Comparison of ENCODE assay signal across 31 cellular contexts in the genomic region with DNA sequence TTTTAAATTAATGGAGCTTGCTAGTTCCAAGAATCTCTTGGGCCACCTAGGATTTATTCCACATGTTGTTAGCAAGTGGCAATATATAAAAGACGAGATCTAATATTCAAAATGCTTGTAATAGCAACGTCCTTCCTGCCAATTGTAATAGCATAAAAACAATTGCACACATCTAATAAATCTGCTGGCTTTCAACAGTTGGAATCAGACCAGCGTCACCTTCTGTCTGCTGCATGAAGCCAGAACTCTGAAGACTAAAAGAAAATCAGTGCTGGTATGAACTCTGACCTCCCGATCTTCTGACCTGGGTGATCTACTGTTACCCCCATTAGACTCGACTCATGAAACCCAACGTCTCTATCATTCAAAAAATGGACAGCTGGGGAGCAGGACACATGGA.
"Had no signal": no experiment of that assay in that cellular context is flagged by ENCODE, and none has a peak within 500 bp of the region (broad histone marks: within the 10 kb centered on the region; RNA-seq: fewer than 3 reads in every experiment).

No MANE protein-coding gene starts in this region.

- H3K27me3 Mint-ChIP-seq: activated CD4-positive, alpha-beta memory T cell treated with anti-CD3 and anti-CD28 coated beads for 36 hours; activated CD8-positive, alpha-beta memory T cell treated with anti-CD3 and anti-CD28 coated beads, Interleukin-2, amount 10 ng/mL, durations not matched to agents 7 days and 5 days; activated naive CD4-positive, alpha-beta T cell treated with anti-CD3 and anti-CD28 coated beads, Interleukin-2, amount 50 U/mL, for 24 hours; activated naive CD8-positive, alpha-beta T cell treated with anti-CD3 and anti-CD28 coated beads for 36 hours; activated naive CD8-positive, alpha-beta T cell treated with anti-CD3 and anti-CD28 coated beads, Interleukin-2, amount 50 U/mL, for 24 hours; dendritic cell treated with granulocyte-macrophage colony-stimulating factor and Interleukin-4, amounts not matched to agents 40 ng/mL and 50 ng/mL, for 4 days had no signal

- H3K36me3 Mint-ChIP-seq: activated CD4-positive, alpha-beta memory T cell treated with anti-CD3 and anti-CD28 coated beads for 36 hours; activated CD8-positive, alpha-beta memory T cell treated with anti-CD3 and anti-CD28 coated beads, Interleukin-2, amount 10 ng/mL, durations not matched to agents 7 days and 5 days; activated naive CD4-positive, alpha-beta T cell treated with anti-CD3 and anti-CD28 coated beads, Interleukin-2, amount 50 U/mL, for 24 hours; activated naive CD8-positive, alpha-beta T cell treated with anti-CD3 and anti-CD28 coated beads for 36 hours had no signal

- H3K27ac Mint-ChIP-seq: activated CD4-positive, alpha-beta memory T cell treated with anti-CD3 and anti-CD28 coated beads for 36 hours; activated CD8-positive, alpha-beta memory T cell treated with anti-CD3 and anti-CD28 coated beads, Interleukin-2, amount 10 ng/mL, durations not matched to agents 7 days and 5 days; activated CD8-positive, alpha-beta T cell treated with anti-CD3 and anti-CD28 coated beads, Interleukin-2, amount 10 ng/mL, durations not matched to agents 7 days and 5 days; activated naive CD4-positive, alpha-beta T cell treated with anti-CD3 and anti-CD28 coated beads for 36 hours; activated naive CD4-positive, alpha-beta T cell treated with anti-CD3 and anti-CD28 coated beads, Interleukin-2, amount 50 U/mL, for 24 hours; activated naive CD8-positive, alpha-beta T cell treated with anti-CD3 and anti-CD28 coated beads for 36 hours; activated naive CD8-positive, alpha-beta T cell treated with anti-CD3 and anti-CD28 coated beads, Interleukin-2, amount 50 U/mL, for 24 hours; activated T-helper 1 cell treated with anti-CD3 and anti-CD28 coated beads, Interleukin-12 subunit alpha, Interleukin-12 subunit beta, Interleukin-2, Interleukin-4 antibody, amounts not matched to agents 30 ng/mL and 10 ng/mL and 1 ng/mL, durations not matched to agents 14 hours and 24 hours and 36 hours; activated T-helper 2 cell treated with anti-CD3 and anti-CD28 coated beads, Interferon-gamma antibody, Interleukin-2, Interleukin-4, amounts not matched to agents 10 μg/mL and 5 μg/mL and 100 μg/mL, durations not matched to agents 14 hours and 24 hours and 36 hours; dendritic cell treated with granulocyte-macrophage colony-stimulating factor and Interleukin-4, amounts not matched to agents 40 ng/mL and 50 ng/mL, for 4 days; WTC11 had no signal

- ATAC-seq: activated CD8-positive, alpha-beta memory T cell treated with anti-CD3 and anti-CD28 coated beads, Interleukin-2, amount 10 ng/mL, durations not matched to agents 7 days and 5 days; activated CD8-positive, alpha-beta T cell treated with anti-CD3 and anti-CD28 coated beads, Interleukin-2, amount 10 ng/mL, durations not matched to agents 7 days and 5 days; activated naive CD8-positive, alpha-beta T cell treated with anti-CD3 and anti-CD28 coated beads, Interleukin-2, amount 50 U/mL, for 24 hours; body of pancreas; foreskin keratinocyte; gastrocnemius medialis; heart left ventricle; WTC11 had no signal

- H3K4me3 Mint-ChIP-seq: activated CD4-positive, alpha-beta memory T cell treated with anti-CD3 and anti-CD28 coated beads for 36 hours; activated CD8-positive, alpha-beta memory T cell treated with anti-CD3 and anti-CD28 coated beads, Interleukin-2, amount 10 ng/mL, durations not matched to agents 7 days and 5 days; activated CD8-positive, alpha-beta T cell treated with anti-CD3 and anti-CD28 coated beads, Interleukin-2, amount 10 ng/mL, durations not matched to agents 7 days and 5 days; activated naive CD4-positive, alpha-beta T cell treated with anti-CD3 and anti-CD28 coated beads for 36 hours; activated naive CD4-positive, alpha-beta T cell treated with anti-CD3 and anti-CD28 coated beads, Interleukin-2, amount 50 U/mL, for 24 hours; activated naive CD8-positive, alpha-beta T cell treated with anti-CD3 and anti-CD28 coated beads for 36 hours; activated naive CD8-positive, alpha-beta T cell treated with anti-CD3 and anti-CD28 coated beads, Interleukin-2, amount 50 U/mL, for 24 hours; activated T-helper 1 cell treated with anti-CD3 and anti-CD28 coated beads, Interleukin-12 subunit alpha, Interleukin-12 subunit beta, Interleukin-2, Interleukin-4 antibody, amounts not matched to agents 30 ng/mL and 10 ng/mL and 1 ng/mL, durations not matched to agents 14 hours and 24 hours and 36 hours; dendritic cell treated with granulocyte-macrophage colony-stimulating factor and Interleukin-4, amounts not matched to agents 40 ng/mL and 50 ng/mL, for 4 days; WTC11 had no signal

- DNase-seq: activated CD4-positive, alpha-beta memory T cell treated with anti-CD3 and anti-CD28 coated beads for 36 hours; activated CD4-positive, alpha-beta T cell treated with anti-CD3 and anti-CD28 coated beads for 1 hour; activated CD4-positive, alpha-beta T cell treated with anti-CD3 and anti-CD28 coated beads for 4 hours; activated CD4-positive, alpha-beta T cell treated with anti-CD3 and anti-CD28 coated beads, Interleukin-2, amount 50 U/mL, for 1 hour; activated CD8-positive, alpha-beta memory T cell treated with anti-CD3 and anti-CD28 coated beads, Interleukin-2, amount 10 ng/mL, durations not matched to agents 7 days and 5 days; activated CD8-positive, alpha-beta memory T cell treated with anti-CD3 and anti-CD28 coated beads, Interleukin-2, amount 50 U/mL, for 4 hours; activated CD8-positive, alpha-beta T cell treated with anti-CD3 and anti-CD28 coated beads, Interleukin-2, amount 10 ng/mL, durations not matched to agents 7 days and 5 days; activated effector memory CD4-positive, alpha-beta T cell treated with anti-CD3 and anti-CD28 coated beads, Interleukin-2, amount 50 U/mL, for 16 hours; activated naive CD4-positive, alpha-beta T cell treated with anti-CD3 and anti-CD28 coated beads for 36 hours; activated naive CD8-positive, alpha-beta T cell treated with anti-CD3 and anti-CD28 coated beads for 36 hours; activated naive CD8-positive, alpha-beta T cell treated with anti-CD3 and anti-CD28 coated beads, Interleukin-2, amount 50 U/mL, for 24 hours; activated T-cell treated with anti-CD3 and anti-CD28 coated beads, Interleukin-2, amount 50 U/mL, for 1 hour; activated T-cell treated with anti-CD3 and anti-CD28 coated beads, Interleukin-2, amount 50 U/mL, for 48 hours; adrenal gland; amygdala; aorta; body of pancreas; caudate nucleus; cerebellar nuclear complex; effector memory CD4-positive, alpha-beta T cell; erythroblast; foreskin keratinocyte; gastrocnemius medialis; glutamatergic neuron; heart left ventricle; T-helper 2 cell had no signal

- H3K4me1 Mint-ChIP-seq: activated CD8-positive, alpha-beta memory T cell treated with anti-CD3 and anti-CD28 coated beads, Interleukin-2, amount 10 ng/mL, durations not matched to agents 7 days and 5 days; activated naive CD4-positive, alpha-beta T cell treated with anti-CD3 and anti-CD28 coated beads, Interleukin-2, amount 50 U/mL, for 24 hours; activated naive CD8-positive, alpha-beta T cell treated with anti-CD3 and anti-CD28 coated beads for 36 hours; activated naive CD8-positive, alpha-beta T cell treated with anti-CD3 and anti-CD28 coated beads, Interleukin-2, amount 50 U/mL, for 24 hours had no signal

- H3K9me3 Mint-ChIP-seq: activated naive CD4-positive, alpha-beta T cell treated with anti-CD3 and anti-CD28 coated beads for 36 hours; activated naive CD8-positive, alpha-beta T cell treated with anti-CD3 and anti-CD28 coated beads for 36 hours; activated T-helper 1 cell treated with anti-CD3 and anti-CD28 coated beads, Interleukin-12 subunit alpha, Interleukin-12 subunit beta, Interleukin-2, Interleukin-4 antibody, amounts not matched to agents 30 ng/mL and 10 ng/mL and 1 ng/mL, durations not matched to agents 14 hours and 24 hours and 36 hours had no signal
